Comparison of ENCODE assay signal across 22 cellular contexts in genomic region chr4:48193096-48193836, GRCh38. TPM values are rescaled to one million over a fixed set of nuclear protein-coding genes. Genes with fewer than 3 reads are reported as not detected.
DNase-seq lines count a peak whose midpoint lies in the region; ATAC-seq and TF ChIP-seq lines count a peak whose summit lies in the region.
"Had no signal": no experiment of that assay in that cellular context is flagged by ENCODE, and none has a peak within 500 bp of the region (broad histone marks: within the 10 kb centered on the region; RNA-seq: fewer than 3 reads in every experiment).

No MANE protein-coding gene starts in this region.

- H3K4me1 Mint-ChIP-seq in nephron progenitor cell: peaks cover 46% of the 10 kb centered on the region
- H3K4me1 Mint-ChIP-seq: activated naive CD4-positive, alpha-beta T cell treated with anti-CD3 and anti-CD28 coated beads, Interleukin-2, amount 10 ng/mL, durations not matched to agents 7 days and 5 days had no signal

- DNase-seq in MV-4-11 (lab: John Stamatoyannopoulos, UW) (peak; percentile 48), nephron progenitor cell (no peak), KG1 (lab: John Stamatoyannopoulos, UW) (no peak), left colon (no peak)
- DNase-seq: activated CD4-positive, alpha-beta memory T cell treated with anti-CD3 and anti-CD28 coated beads, Interleukin-2, amount 10 ng/mL, durations not matched to agents 7 days and 5 days; activated naive CD4-positive, alpha-beta T cell treated with anti-CD3 and anti-CD28 coated beads, Interleukin-2, amount 10 ng/mL, durations not matched to agents 7 days and 5 days; activated T-cell treated with anti-CD3 and anti-CD28 coated beads, Interleukin-2, amount 50 U/mL, for 24 hours; AML-193; anterior cingulate cortex; caudate nucleus; effector CD4-positive, alpha-beta T cell; natural killer cell; NCI-H526 treated with DMSO at 0.1 percent for 48 hours; PC-3; SIG-M5; stimulated activated CD4-positive, alpha-beta T cell treated with anti-CD3 and anti-CD28 coated beads, Interleukin-2, amount 100 ng/mL, for 24 hours had no signal

- intact Hi-C loops in left colon (cut with DNase I, micrococcal nuclease): no loop called here

- no peak overlapping the region for H3K4me3 Mint-ChIP-seq in nephron progenitor cell
- H3K4me3 Mint-ChIP-seq: activated CD4-positive, alpha-beta memory T cell treated with anti-CD3 and anti-CD28 coated beads, Interleukin-2, amount 10 ng/mL, durations not matched to agents 7 days and 5 days; activated naive CD4-positive, alpha-beta T cell treated with anti-CD3 and anti-CD28 coated beads, Interleukin-2, amount 10 ng/mL, durations not matched to agents 7 days and 5 days; activated T-cell treated with anti-CD3 and anti-CD28 coated beads, Interleukin-2, amount 50 U/mL, for 24 hours; natural killer cell; stimulated activated naive CD8-positive, alpha-beta T cell treated with anti-CD3 and anti-CD28 coated beads, Interleukin-15, Interleukin-2, amounts not matched to agents 100 ng/mL and 50 ng/mL, for 24 hours; type B pancreatic cell had no signal

- H3K27me3 Mint-ChIP-seq in nephron progenitor cell (ENCODE audit: low read depth, poor library complexity): peaks cover 3% of the 10 kb centered on the region
- H3K27me3 Mint-ChIP-seq: activated CD4-positive, alpha-beta memory T cell treated with anti-CD3 and anti-CD28 coated beads, Interleukin-2, amount 10 ng/mL, durations not matched to agents 7 days and 5 days; activated naive CD4-positive, alpha-beta T cell treated with anti-CD3 and anti-CD28 coated beads, Interleukin-2, amount 10 ng/mL, durations not matched to agents 7 days and 5 days; activated T-cell treated with anti-CD3 and anti-CD28 coated beads, Interleukin-2, amount 50 U/mL, for 24 hours; stimulated activated naive CD8-positive, alpha-beta T cell treated with anti-CD3 and anti-CD28 coated beads, Interleukin-15, Interleukin-2, amounts not matched to agents 100 ng/mL and 50 ng/mL, for 24 hours; type B pancreatic cell had no signal

- ATAC-seq in GM18502 (IDR thresholded peaks at IDR 0.05; ENCODE audit: poor library complexity, unreplicated experiment): peak; percentile 19
- ATAC-seq in HG02798 (IDR thresholded peaks at IDR 0.05; ENCODE audit: poor library complexity, unreplicated experiment): peak; percentile 25
- no peak for ATAC-seq in left colon
- ATAC-seq in HG03139 (IDR thresholded peaks at IDR 0.05; ENCODE audit: unreplicated experiment): no peak
- ATAC-seq: gastroesophageal sphincter, natural killer cell, PC-3 had no signal

- H3K36me3 Mint-ChIP-seq in nephron progenitor cell (ENCODE audit: low read depth): no peaks in the 10 kb centered on the region
- H3K36me3 Mint-ChIP-seq: activated naive CD4-positive, alpha-beta T cell treated with anti-CD3 and anti-CD28 coated beads, Interleukin-2, amount 10 ng/mL, durations not matched to agents 7 days and 5 days; natural killer cell; type B pancreatic cell had no signal

- H3K9me3 Mint-ChIP-seq in nephron progenitor cell: no peaks in the 10 kb centered on the region
- H3K9me3 Mint-ChIP-seq: activated CD4-positive, alpha-beta memory T cell treated with anti-CD3 and anti-CD28 coated beads, Interleukin-2, amount 10 ng/mL, durations not matched to agents 7 days and 5 days; activated naive CD4-positive, alpha-beta T cell treated with anti-CD3 and anti-CD28 coated beads, Interleukin-2, amount 10 ng/mL, durations not matched to agents 7 days and 5 days; activated T-cell treated with anti-CD3 and anti-CD28 coated beads, Interleukin-2, amount 50 U/mL, for 24 hours; natural killer cell; stimulated activated naive CD8-positive, alpha-beta T cell treated with anti-CD3 and anti-CD28 coated beads, Interleukin-15, Interleukin-2, amounts not matched to agents 100 ng/mL and 50 ng/mL, for 24 hours; type B pancreatic cell had no signal

- peak overlapping the region; percentile 28 for H3K27ac Mint-ChIP-seq in nephron progenitor cell
- H3K27ac Mint-ChIP-seq: activated CD4-positive, alpha-beta memory T cell treated with anti-CD3 and anti-CD28 coated beads, Interleukin-2, amount 10 ng/mL, durations not matched to agents 7 days and 5 days; activated naive CD4-positive, alpha-beta T cell treated with anti-CD3 and anti-CD28 coated beads, Interleukin-2, amount 10 ng/mL, durations not matched to agents 7 days and 5 days; activated T-cell treated with anti-CD3 and anti-CD28 coated beads, Interleukin-2, amount 50 U/mL, for 24 hours; natural killer cell; stimulated activated naive CD8-positive, alpha-beta T cell treated with anti-CD3 and anti-CD28 coated beads, Interleukin-15, Interleukin-2, amounts not matched to agents 100 ng/mL and 50 ng/mL, for 24 hours; type B pancreatic cell had no signal

- TF ChIP-seq CTCF in nephron progenitor cell (IDR thresholded peaks at IDR 0.05): no peak

RNA-seq across cellular contexts. Expression of gene TXK, which starts 59.2 kb away (rescaled TPM):
- total RNA-seq in left colon: 1 to 10 TPM in 1 of 2 donors, under 1 TPM in 1; 0.55 to 1.8 TPM

Comparison
In these comparisons a context has a peak if more than half of its experiments do, and no peak if none do; other contexts are left out.
1. ATAC-seq: peak in GM18502 (single experiment) and HG02798 (single experiment); none in left colon (single experiment) and HG03139 (single experiment).